11 cellular contexts compared by ENCODE assay signal in genomic region chr2:44237221-44237620, GRCh38. TPM values are rescaled to one million over a fixed set of nuclear protein-coding genes. Genes with fewer than 3 reads are reported as not detected.
DNase-seq lines count a peak whose midpoint lies in the region; ATAC-seq lines count a peak whose summit lies in the region.
"Had no signal": no experiment of that assay in that cellular context is flagged by ENCODE, and none has a peak within 500 bp of the region (broad histone marks: within the 10 kb centered on the region; RNA-seq: fewer than 3 reads in every experiment).

No MANE protein-coding gene starts in this region.

- no peaks in the 10 kb centered on the region for H3K27me3 Mint-ChIP-seq in activated T-helper 2 cell treated with anti-CD3 and anti-CD28 coated beads, Interferon-gamma antibody, Interleukin-2, Interleukin-4, amounts not matched to agents 10 μg/mL and 5 μg/mL and 100 μg/mL, durations not matched to agents 14 hours and 24 hours and 36 hours (ENCODE audit: low read depth)

- peak; percentile 3 for DNase-seq in stimulated activated CD8-positive, alpha-beta memory T cell treated with anti-CD3 and anti-CD28 coated beads, Interleukin-12 subunit alpha, Interleukin-12 subunit beta, amount 100 ng/mL, for 24 hours (ENCODE audit: extremely low read depth)
- DNase-seq in stimulated activated CD8-positive, alpha-beta memory T cell treated with anti-CD3 and anti-CD28 coated beads, Interleukin-4, amount 100 ng/mL, for 48 hours: no peak
- peak; percentile 27 for DNase-seq in activated T-helper 2 cell treated with anti-CD3 and anti-CD28 coated beads, Interferon-gamma antibody, Interleukin-2, Interleukin-4, amounts not matched to agents 10 μg/mL and 5 μg/mL and 100 μg/mL, durations not matched to agents 14 hours and 24 hours and 36 hours (ENCODE audit: low spot score)
- DNase-seq in dermis blood vessel endothelial cell (no peak), head of caudate nucleus (no peak), NCI-H345 (lab: John Stamatoyannopoulos, UW) (no peak), NCI-H1436 (lab: John Stamatoyannopoulos, UW) (no peak)
- DNase-seq: activated CD8-positive, alpha-beta memory T cell treated with anti-CD3 and anti-CD28 coated beads for 24 hours; dorsolateral prefrontal cortex; NCI-H526 had no signal

- intact Hi-C loops in activated T-helper 2 cell treated with anti-CD3 and anti-CD28 coated beads, Interferon-gamma antibody, Interleukin-2, Interleukin-4, amounts not matched to agents 10 μg/mL and 5 μg/mL and 100 μg/mL, durations not matched to agents 14 hours and 24 hours and 36 hours (cut with micrococcal nuclease): loop anchor here (5.0 kb wide), 1 partner anchor 70 kb away; the partner anchor contains the start of gene PPM1B
- intact Hi-C loops in head of caudate nucleus (cut with DNase I): no loop called here

- H3K36me3 Mint-ChIP-seq in activated T-helper 2 cell treated with anti-CD3 and anti-CD28 coated beads, Interferon-gamma antibody, Interleukin-2, Interleukin-4, amounts not matched to agents 10 μg/mL and 5 μg/mL and 100 μg/mL, durations not matched to agents 14 hours and 24 hours and 36 hours (ENCODE audit: low read depth): peaks cover 4% of the 10 kb centered on the region

- no peak overlapping the region for H3K27ac Mint-ChIP-seq in activated T-helper 2 cell treated with anti-CD3 and anti-CD28 coated beads, Interferon-gamma antibody, Interleukin-2, Interleukin-4, amounts not matched to agents 10 μg/mL and 5 μg/mL and 100 μg/mL, durations not matched to agents 14 hours and 24 hours and 36 hours

- no peaks in the 10 kb centered on the region for H3K9me3 Mint-ChIP-seq in activated T-helper 2 cell treated with anti-CD3 and anti-CD28 coated beads, Interferon-gamma antibody, Interleukin-2, Interleukin-4, amounts not matched to agents 10 μg/mL and 5 μg/mL and 100 μg/mL, durations not matched to agents 14 hours and 24 hours and 36 hours

- H3K4me3 Mint-ChIP-seq in activated T-helper 2 cell treated with anti-CD3 and anti-CD28 coated beads, Interferon-gamma antibody, Interleukin-2, Interleukin-4, amounts not matched to agents 10 μg/mL and 5 μg/mL and 100 μg/mL, durations not matched to agents 14 hours and 24 hours and 36 hours (ENCODE audit: low read depth): no peak overlapping the region

- H3K4me1 Mint-ChIP-seq in activated T-helper 2 cell treated with anti-CD3 and anti-CD28 coated beads, Interferon-gamma antibody, Interleukin-2, Interleukin-4, amounts not matched to agents 10 μg/mL and 5 μg/mL and 100 μg/mL, durations not matched to agents 14 hours and 24 hours and 36 hours (ENCODE audit: low read depth): peaks cover 15% of the 10 kb centered on the region

- ATAC-seq in HG03196 (IDR thresholded peaks at IDR 0.05; ENCODE audit: unreplicated experiment): peak; percentile 72

RNA-seq across cellular contexts. Expression of gene SLC3A1, which starts 38.1 kb away (rescaled TPM):
- total RNA-seq in activated T-helper 2 cell treated with anti-CD3 and anti-CD28 coated beads, Interferon-gamma antibody, Interleukin-2, Interleukin-4, amounts not matched to agents 10 μg/mL and 5 μg/mL and 100 μg/mL, durations not matched to agents 14 hours and 24 hours and 36 hours: 0.09 and 0.41 TPM in 2 replicates
- 0.09 and 0.17 TPM in 2 replicates for total RNA-seq in dermis blood vessel endothelial cell

Comparison
In these comparisons a context has a peak if more than half of its experiments do, and no peak if none do; other contexts are left out.
1. DNase-seq: peak in stimulated activated CD8-positive, alpha-beta memory T cell treated with anti-CD3 and anti-CD28 coated beads, Interleukin-12 subunit alpha, Interleukin-12 subunit beta, amount 100 ng/mL, for 24 hours (single experiment) and activated T-helper 2 cell treated with anti-CD3 and anti-CD28 coated beads, Interferon-gamma antibody, Interleukin-2, Interleukin-4, amounts not matched to agents 10 μg/mL and 5 μg/mL and 100 μg/mL, durations not matched to agents 14 hours and 24 hours and 36 hours (single experiment); none in stimulated activated CD8-positive, alpha-beta memory T cell treated with anti-CD3 and anti-CD28 coated beads, Interleukin-4, amount 100 ng/mL, for 48 hours (single experiment), dermis blood vessel endothelial cell (single experiment), head of caudate nucleus (0 of 42), NCI-H345 (single experiment) and NCI-H1436 (single experiment).